In genomic region chr4:2497931-2498330, GRCh38 we compare ENCODE assay signal across 1 cellular context.
TF ChIP-seq lines count a peak whose summit lies in the region.

No MANE protein-coding gene starts in this region.

TF ChIP-seq in GM12878, 131 proteins besides CTCF, POLR2A, EP300 and RAD21 (continued from another document and continues in another):
- TF ChIP-seq, protein P1, sequence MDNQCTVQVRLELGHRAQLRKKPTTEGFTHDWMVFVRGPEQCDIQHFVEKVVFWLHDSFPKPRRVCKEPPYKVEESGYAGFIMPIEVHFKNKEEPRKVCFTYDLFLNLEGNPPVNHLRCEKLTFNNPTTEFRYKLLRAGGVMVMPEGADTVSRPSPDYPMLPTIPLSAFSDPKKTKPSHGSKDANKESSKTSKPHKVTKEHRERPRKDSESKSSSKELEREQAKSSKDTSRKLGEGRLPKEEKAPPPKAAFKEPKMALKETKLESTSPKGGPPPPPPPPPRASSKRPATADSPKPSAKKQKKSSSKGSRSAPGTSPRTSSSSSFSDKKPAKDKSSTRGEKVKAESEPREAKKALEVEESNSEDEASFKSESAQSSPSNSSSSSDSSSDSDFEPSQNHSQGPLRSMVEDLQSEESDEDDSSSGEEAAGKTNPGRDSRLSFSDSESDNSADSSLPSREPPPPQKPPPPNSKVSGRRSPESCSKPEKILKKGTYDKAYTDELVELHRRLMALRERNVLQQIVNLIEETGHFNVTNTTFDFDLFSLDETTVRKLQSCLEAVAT (IDR thresholded peaks at IDR 0.05): 0 out of 2 replicates have a peak, but pooled peaks have one; percentile 49
- TF ChIP-seq NR2C2 (IDR thresholded peaks at IDR 0.05; ENCODE audit: borderline replicate concordance, control insufficient read depth, insufficient read length, low read depth) (no peak), SIX5 (IDR thresholded peaks at IDR 0.05; ENCODE audit: low read depth, low read length, severe bottlenecking) (no peak), RELA (IDR thresholded peaks at IDR 0.05; ENCODE audit: borderline replicate concordance, partially characterized antibody) (peak; percentile 2), PML (IDR thresholded peaks at IDR 0.05; ENCODE audit: low read length) (no peak), WRNIP1 (IDR thresholded peaks at IDR 0.05; ENCODE audit: borderline replicate concordance, low read depth, low read length) (no peak), RFX5 (IDR thresholded peaks at IDR 0.05; ENCODE audit: low read depth, low read length) (no peak), SRF (IDR thresholded peaks at IDR 0.05; ENCODE audit: low read depth in 2 of 2, low read length in 2 of 2) (no peak), SKIL (IDR thresholded peaks at IDR 0.05; ENCODE audit: low read depth, poor library complexity, severe bottlenecking) (peak; percentile 51), TCF7 (IDR thresholded peaks at IDR 0.05; ENCODE audit: borderline replicate concordance) (no peak), CEBPB (IDR thresholded peaks at IDR 0.05; ENCODE audit: borderline replicate concordance in 1 of 2, low read depth in 2 of 2, low read length in 2 of 2) (no peak), PKNOX1 (IDR thresholded peaks at IDR 0.05) (peak; percentile 82), TCF12 (IDR thresholded peaks at IDR 0.05; ENCODE audit: low read depth, low read length) (no peak), RCOR1 (conservative IDR thresholded peaks at IDR 0.05; ENCODE audit: low read depth, low read length) (no peak), GABPA (IDR thresholded peaks at IDR 0.05; ENCODE audit: low read depth) (no peak), PAX8 (IDR thresholded peaks at IDR 0.05) (no peak), KLF5 (IDR thresholded peaks at IDR 0.05; ENCODE audit: partially characterized antibody) (no peak), NFYA (IDR thresholded peaks at IDR 0.05; ENCODE audit: borderline replicate concordance, low read depth, low read length) (no peak), CBFB (IDR thresholded peaks at IDR 0.05; ENCODE audit: low read depth) (no peak), SMAD5 (IDR thresholded peaks at IDR 0.05; ENCODE audit: low read depth) (no peak), SMAD1 (IDR thresholded peaks at IDR 0.05; ENCODE audit: low read depth, partially characterized antibody) (peak; percentile 59), IKZF1 (conservative IDR thresholded peaks at IDR 0.05) (peak; percentile 37; the same call in 1 of the 2 replicates), JUND (IDR thresholded peaks at IDR 0.05; ENCODE audit: low read depth, low read length) (no peak)
- TF ChIP-seq, protein P2, sequence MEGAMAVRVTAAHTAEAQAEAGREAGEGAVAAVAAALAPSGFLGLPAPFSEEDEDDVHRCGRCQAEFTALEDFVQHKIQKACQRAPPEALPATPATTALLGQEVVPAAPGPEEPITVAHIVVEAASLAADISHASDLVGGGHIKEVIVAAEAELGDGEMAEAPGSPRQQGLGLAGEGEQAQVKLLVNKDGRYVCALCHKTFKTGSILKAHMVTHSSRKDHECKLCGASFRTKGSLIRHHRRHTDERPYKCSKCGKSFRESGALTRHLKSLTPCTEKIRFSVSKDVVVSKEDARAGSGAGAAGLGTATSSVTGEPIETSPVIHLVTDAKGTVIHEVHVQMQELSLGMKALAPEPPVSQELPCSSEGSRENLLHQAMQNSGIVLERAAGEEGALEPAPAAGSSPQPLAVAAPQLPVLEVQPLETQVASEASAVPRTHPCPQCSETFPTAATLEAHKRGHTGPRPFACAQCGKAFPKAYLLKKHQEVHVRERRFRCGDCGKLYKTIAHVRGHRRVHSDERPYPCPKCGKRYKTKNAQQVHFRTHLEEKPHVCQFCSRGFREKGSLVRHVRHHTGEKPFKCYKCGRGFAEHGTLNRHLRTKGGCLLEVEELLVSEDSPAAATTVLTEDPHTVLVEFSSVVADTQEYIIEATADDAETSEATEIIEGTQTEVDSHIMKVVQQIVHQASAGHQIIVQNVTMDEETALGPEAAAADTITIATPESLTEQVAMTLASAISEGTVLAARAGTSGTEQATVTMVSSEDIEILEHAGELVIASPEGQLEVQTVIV (IDR thresholded peaks at IDR 0.05; ENCODE audit: borderline replicate concordance, partially characterized antibody): no peak
- TF ChIP-seq, protein P3, sequence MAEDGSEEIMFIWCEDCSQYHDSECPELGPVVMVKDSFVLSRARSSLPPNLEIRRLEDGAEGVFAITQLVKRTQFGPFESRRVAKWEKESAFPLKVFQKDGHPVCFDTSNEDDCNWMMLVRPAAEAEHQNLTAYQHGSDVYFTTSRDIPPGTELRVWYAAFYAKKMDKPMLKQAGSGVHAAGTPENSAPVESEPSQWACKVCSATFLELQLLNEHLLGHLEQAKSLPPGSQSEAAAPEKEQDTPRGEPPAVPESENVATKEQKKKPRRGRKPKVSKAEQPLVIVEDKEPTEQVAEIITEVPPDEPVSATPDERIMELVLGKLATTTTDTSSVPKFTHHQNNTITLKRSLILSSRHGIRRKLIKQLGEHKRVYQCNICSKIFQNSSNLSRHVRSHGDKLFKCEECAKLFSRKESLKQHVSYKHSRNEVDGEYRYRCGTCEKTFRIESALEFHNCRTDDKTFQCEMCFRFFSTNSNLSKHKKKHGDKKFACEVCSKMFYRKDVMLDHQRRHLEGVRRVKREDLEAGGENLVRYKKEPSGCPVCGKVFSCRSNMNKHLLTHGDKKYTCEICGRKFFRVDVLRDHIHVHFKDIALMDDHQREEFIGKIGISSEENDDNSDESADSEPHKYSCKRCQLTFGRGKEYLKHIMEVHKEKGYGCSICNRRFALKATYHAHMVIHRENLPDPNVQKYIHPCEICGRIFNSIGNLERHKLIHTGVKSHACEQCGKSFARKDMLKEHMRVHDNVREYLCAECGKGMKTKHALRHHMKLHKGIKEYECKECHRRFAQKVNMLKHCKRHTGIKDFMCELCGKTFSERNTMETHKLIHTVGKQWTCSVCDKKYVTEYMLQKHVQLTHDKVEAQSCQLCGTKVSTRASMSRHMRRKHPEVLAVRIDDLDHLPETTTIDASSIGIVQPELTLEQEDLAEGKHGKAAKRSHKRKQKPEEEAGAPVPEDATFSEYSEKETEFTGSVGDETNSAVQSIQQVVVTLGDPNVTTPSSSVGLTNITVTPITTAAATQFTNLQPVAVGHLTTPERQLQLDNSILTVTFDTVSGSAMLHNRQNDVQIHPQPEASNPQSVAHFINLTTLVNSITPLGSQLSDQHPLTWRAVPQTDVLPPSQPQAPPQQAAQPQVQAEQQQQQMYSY (CRISPR knock-in tag; IDR thresholded peaks at IDR 0.05): no peak
- TF ChIP-seq, protein P4, sequence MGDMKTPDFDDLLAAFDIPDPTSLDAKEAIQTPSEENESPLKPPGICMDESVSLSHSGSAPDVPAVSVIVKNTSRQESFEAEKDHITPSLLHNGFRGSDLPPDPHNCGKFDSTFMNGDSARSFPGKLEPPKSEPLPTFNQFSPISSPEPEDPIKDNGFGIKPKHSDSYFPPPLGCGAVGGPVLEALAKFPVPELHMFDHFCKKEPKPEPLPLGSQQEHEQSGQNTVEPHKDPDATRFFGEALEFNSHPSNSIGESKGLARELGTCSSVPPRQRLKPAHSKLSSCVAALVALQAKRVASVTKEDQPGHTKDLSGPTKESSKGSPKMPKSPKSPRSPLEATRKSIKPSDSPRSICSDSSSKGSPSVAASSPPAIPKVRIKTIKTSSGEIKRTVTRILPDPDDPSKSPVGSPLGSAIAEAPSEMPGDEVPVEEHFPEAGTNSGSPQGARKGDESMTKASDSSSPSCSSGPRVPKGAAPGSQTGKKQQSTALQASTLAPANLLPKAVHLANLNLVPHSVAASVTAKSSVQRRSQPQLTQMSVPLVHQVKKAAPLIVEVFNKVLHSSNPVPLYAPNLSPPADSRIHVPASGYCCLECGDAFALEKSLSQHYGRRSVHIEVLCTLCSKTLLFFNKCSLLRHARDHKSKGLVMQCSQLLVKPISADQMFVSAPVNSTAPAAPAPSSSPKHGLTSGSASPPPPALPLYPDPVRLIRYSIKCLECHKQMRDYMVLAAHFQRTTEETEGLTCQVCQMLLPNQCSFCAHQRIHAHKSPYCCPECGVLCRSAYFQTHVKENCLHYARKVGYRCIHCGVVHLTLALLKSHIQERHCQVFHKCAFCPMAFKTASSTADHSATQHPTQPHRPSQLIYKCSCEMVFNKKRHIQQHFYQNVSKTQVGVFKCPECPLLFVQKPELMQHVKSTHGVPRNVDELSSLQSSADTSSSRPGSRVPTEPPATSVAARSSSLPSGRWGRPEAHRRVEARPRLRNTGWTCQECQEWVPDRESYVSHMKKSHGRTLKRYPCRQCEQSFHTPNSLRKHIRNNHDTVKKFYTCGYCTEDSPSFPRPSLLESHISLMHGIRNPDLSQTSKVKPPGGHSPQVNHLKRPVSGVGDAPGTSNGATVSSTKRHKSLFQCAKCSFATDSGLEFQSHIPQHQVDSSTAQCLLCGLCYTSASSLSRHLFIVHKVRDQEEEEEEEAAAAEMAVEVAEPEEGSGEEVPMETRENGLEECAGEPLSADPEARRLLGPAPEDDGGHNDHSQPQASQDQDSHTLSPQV (IDR thresholded peaks at IDR 0.05): no peak
- TF ChIP-seq, protein P5, sequence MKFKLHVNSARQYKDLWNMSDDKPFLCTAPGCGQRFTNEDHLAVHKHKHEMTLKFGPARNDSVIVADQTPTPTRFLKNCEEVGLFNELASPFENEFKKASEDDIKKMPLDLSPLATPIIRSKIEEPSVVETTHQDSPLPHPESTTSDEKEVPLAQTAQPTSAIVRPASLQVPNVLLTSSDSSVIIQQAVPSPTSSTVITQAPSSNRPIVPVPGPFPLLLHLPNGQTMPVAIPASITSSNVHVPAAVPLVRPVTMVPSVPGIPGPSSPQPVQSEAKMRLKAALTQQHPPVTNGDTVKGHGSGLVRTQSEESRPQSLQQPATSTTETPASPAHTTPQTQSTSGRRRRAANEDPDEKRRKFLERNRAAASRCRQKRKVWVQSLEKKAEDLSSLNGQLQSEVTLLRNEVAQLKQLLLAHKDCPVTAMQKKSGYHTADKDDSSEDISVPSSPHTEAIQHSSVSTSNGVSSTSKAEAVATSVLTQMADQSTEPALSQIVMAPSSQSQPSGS (IDR thresholded peaks at IDR 0.05; ENCODE audit: low read length): peak; percentile 10; the same call in 1 of the 2 replicates
- TF ChIP-seq, protein P6, sequence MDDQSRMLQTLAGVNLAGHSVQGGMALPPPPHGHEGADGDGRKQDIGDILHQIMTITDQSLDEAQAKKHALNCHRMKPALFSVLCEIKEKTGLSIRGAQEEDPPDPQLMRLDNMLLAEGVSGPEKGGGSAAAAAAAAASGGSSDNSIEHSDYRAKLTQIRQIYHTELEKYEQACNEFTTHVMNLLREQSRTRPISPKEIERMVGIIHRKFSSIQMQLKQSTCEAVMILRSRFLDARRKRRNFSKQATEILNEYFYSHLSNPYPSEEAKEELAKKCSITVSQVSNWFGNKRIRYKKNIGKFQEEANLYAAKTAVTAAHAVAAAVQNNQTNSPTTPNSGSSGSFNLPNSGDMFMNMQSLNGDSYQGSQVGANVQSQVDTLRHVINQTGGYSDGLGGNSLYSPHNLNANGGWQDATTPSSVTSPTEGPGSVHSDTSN (IDR thresholded peaks at IDR 0.05; ENCODE audit: insufficient replicate concordance, low read depth, low read length): peak; percentile 20
- TF ChIP-seq, protein P7, sequence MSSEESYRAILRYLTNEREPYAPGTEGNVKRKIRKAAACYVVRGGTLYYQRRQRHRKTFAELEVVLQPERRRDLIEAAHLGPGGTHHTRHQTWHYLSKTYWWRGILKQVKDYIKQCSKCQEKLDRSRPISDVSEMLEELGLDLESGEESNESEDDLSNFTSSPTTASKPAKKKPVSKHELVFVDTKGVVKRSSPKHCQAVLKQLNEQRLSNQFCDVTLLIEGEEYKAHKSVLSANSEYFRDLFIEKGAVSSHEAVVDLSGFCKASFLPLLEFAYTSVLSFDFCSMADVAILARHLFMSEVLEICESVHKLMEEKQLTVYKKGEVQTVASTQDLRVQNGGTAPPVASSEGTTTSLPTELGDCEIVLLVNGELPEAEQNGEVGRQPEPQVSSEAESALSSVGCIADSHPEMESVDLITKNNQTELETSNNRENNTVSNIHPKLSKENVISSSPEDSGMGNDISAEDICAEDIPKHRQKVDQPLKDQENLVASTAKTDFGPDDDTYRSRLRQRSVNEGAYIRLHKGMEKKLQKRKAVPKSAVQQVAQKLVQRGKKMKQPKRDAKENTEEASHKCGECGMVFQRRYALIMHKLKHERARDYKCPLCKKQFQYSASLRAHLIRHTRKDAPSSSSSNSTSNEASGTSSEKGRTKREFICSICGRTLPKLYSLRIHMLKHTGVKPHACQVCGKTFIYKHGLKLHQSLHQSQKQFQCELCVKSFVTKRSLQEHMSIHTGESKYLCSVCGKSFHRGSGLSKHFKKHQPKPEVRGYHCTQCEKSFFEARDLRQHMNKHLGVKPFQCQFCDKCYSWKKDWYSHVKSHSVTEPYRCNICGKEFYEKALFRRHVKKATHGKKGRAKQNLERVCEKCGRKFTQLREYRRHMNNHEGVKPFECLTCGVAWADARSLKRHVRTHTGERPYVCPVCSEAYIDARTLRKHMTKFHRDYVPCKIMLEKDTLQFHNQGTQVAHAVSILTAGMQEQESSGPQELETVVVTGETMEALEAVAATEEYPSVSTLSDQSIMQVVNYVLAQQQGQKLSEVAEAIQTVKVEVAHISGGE (CRISPR knock-in tag; IDR thresholded peaks at IDR 0.05): no peak
